Comparison of ENCODE assay signal across 8 cellular contexts in genomic region chr12:126567016-126567415, GRCh38.
"Had no signal": no experiment of that assay in that cellular context is flagged by ENCODE, and none has a peak within 500 bp of the region (broad histone marks: within the 10 kb centered on the region; RNA-seq: fewer than 3 reads in every experiment).

No MANE protein-coding gene starts in this region.

- H3K9ac ChIP-seq: GM23248 had no signal

- H3K9me3 ChIP-seq: HAP-1 had no signal

- H3K4me3 ChIP-seq: GM23248, HAP-1 had no signal

- H3K27ac ChIP-seq: GM23248, HL-60 had no signal

- DNase-seq: GM23248, GOT3, H7, HFFc6 had no signal

- H2AFZ ChIP-seq: GM23248 had no signal

- H3K4me1 ChIP-seq: HAP-1 had no signal

- ATAC-seq: HCT116, HepG2 had no signal

- H3K36me3 ChIP-seq: HAP-1 had no signal
